In genomic region chr10:78654047-78654590, GRCh38 we compare ENCODE assay signal across 27 cellular contexts.
"Had no signal": no experiment of that assay in that cellular context is flagged by ENCODE, and none has a peak within 500 bp of the region (broad histone marks: within the 10 kb centered on the region; RNA-seq: fewer than 3 reads in every experiment).

No MANE protein-coding gene starts in this region.

- H3K4me1 ChIP-seq: body of pancreas had no signal

- H3K4me3 ChIP-seq: body of pancreas, SK-N-MC had no signal

- H3K27me3 ChIP-seq: body of pancreas had no signal

- ATAC-seq: body of pancreas, Panc1, Right ventricle myocardium inferior, T-cell had no signal

- H3K27ac ChIP-seq: body of pancreas, SK-N-MC, VCaP had no signal

- FAIRE-seq: TTC549 had no signal

- H3K9me3 ChIP-seq: body of pancreas had no signal

- DNase-seq: activated CD4-positive, alpha-beta memory T cell treated with anti-CD3 and anti-CD28 coated beads, Interleukin-2, amount 10 ng/mL, durations not matched to agents 7 days and 5 days; activated CD4-positive, alpha-beta T cell treated with anti-CD3 and anti-CD28 coated beads, Interleukin-2, amount 50 U/mL, for 1 hour; activated CD4-positive, CD25-positive, alpha-beta regulatory T cell; activated naive CD4-positive, alpha-beta T cell treated with anti-CD3 and anti-CD28 coated beads, Interleukin-2, amount 50 U/mL, for 16 hours; activated naive CD8-positive, alpha-beta T cell treated with anti-CD3 and anti-CD28 coated beads, Interleukin-2, amount 10 ng/mL, durations not matched to agents 7 days and 5 days; activated T-cell treated with anti-CD3 and anti-CD28 coated beads for 4 hours; activated T-cell treated with anti-CD3 and anti-CD28 coated beads, Interleukin-2, amount 50 U/mL, for 48 hours; aorta; body of pancreas; Kasumi-1; KBM-7; NCI-H1105 treated with DMSO at 0.1 percent for 48 hours; NCI-H1436 treated with DMSO at 0.1 percent for 48 hours; NCI-H187 treated with DMSO at 0.1 percent for 48 hours; NCI-H2081 treated with DMSO at 0.1 percent for 48 hours; NCI-H446; NCI-H524; NCI-H748 treated with DMSO at 0.1 percent for 48 hours; RPMI8226; T-cell; T-helper 2 cell; T1000 had no signal
